In genomic region chr12:105018001-105018400, GRCh38 we compare ENCODE assay signal across 3 cellular contexts.
A peak's percentile ranks its signal among the peaks of the same experiment; 100 is the strongest.
TF ChIP-seq lines count a peak whose summit lies in the region.

No MANE protein-coding gene starts in this region.

TF ChIP-seq in GM23338, 12 proteins besides CTCF, POLR2A, EP300 and RAD21 (continues in another document):
- no peak for TF ChIP-seq EZH2phosphoT487 (IDR thresholded peaks at IDR 0.05; ENCODE audit: unreplicated experiment)
- no peak for TF ChIP-seq ZNF331 (CRISPR knock-in tag; IDR thresholded peaks at IDR 0.05; ENCODE audit: low read depth)
- no peak for TF ChIP-seq ZNF462 (CRISPR knock-in tag; IDR thresholded peaks at IDR 0.05)

TF ChIP-seq in Ishikawa, 13 proteins besides CTCF, POLR2A, EP300 and RAD21:
- TF ChIP-seq TAF1 (IDR thresholded peaks at IDR 0.05; ENCODE audit: low read depth): no peak
- TF ChIP-seq YY1 (IDR thresholded peaks at IDR 0.05; ENCODE audit: low read depth): no peak
- TF ChIP-seq EGR1 (IDR thresholded peaks at IDR 0.05): no peak
- no peak for TF ChIP-seq MAX (IDR thresholded peaks at IDR 0.05)
- TF ChIP-seq CEBPB (IDR thresholded peaks at IDR 0.05): no peak
- TF ChIP-seq TCF12 (IDR thresholded peaks at IDR 0.05; ENCODE audit: low read depth): no peak
- TF ChIP-seq USF1 (IDR thresholded peaks at IDR 0.05): peak; percentile 61; the same call in 1 of the 2 replicates
TF ChIP-seq in Ishikawa: peak in this region for 1.

TF ChIP-seq in K562, 482 proteins besides CTCF, POLR2A, EP300 and RAD21:
- TF ChIP-seq MYC (IDR thresholded peaks at IDR 0.05; ENCODE audit: low read depth, low read length): no peak
- no peak for TF ChIP-seq MYC (CRISPR knock-in tag; IDR thresholded peaks at IDR 0.05; ENCODE audit: borderline replicate concordance, low read depth)
- peak; percentile 70 for TF ChIP-seq RAD51 (IDR thresholded peaks at IDR 0.05; ENCODE audit: borderline replicate concordance, low read depth)
- TF ChIP-seq ZKSCAN1 (IDR thresholded peaks at IDR 0.05; ENCODE audit: low read depth, low read length): no peak
- TF ChIP-seq ELF4 (CRISPR knock-in tag; IDR thresholded peaks at IDR 0.05): no peak
- TF ChIP-seq ETV1 (tag; conservative IDR thresholded peaks at IDR 0.05; ENCODE audit: low read depth): no peak
- no peak; the same call in 1 of the 2 replicates for TF ChIP-seq POLR2AphosphoS2 (IDR thresholded peaks at IDR 0.05; ENCODE audit: low read length)
- TF ChIP-seq HNRNPL (IDR thresholded peaks at IDR 0.05; ENCODE audit: low read depth, low read length): no peak
- no peak for TF ChIP-seq SAFB2 (IDR thresholded peaks at IDR 0.05; ENCODE audit: borderline replicate concordance, low read depth, low read length, severe bottlenecking)
- TF ChIP-seq TOE1 (IDR thresholded peaks at IDR 0.05; ENCODE audit: borderline replicate concordance): peak; percentile 60; the same call in 1 of the 2 replicates
- TF ChIP-seq TOE1 (CRISPR knock-in tag; IDR thresholded peaks at IDR 0.05; ENCODE audit: borderline replicate concordance, low read depth): no peak
- TF ChIP-seq ARID4B (CRISPR knock-in tag; IDR thresholded peaks at IDR 0.05): no peak
- no peak for TF ChIP-seq POLR3G (IDR thresholded peaks at IDR 0.05; ENCODE audit: extremely low read depth, insufficient read length, insufficient replicate concordance)
- TF ChIP-seq ATF3 (IDR thresholded peaks at IDR 0.05): 0 out of 2 replicates have a peak, but pooled peaks have one; percentile 33
- no peak for TF ChIP-seq ATF3 (CRISPR knock-in tag; conservative IDR thresholded peaks at IDR 0.05)
- TF ChIP-seq EZH2 (IDR thresholded peaks at IDR 0.05; ENCODE audit: borderline replicate concordance, low read depth, low read length): no peak
- no peak for TF ChIP-seq HLTF (IDR thresholded peaks at IDR 0.05)
- TF ChIP-seq ZBTB26 (CRISPR knock-in tag; IDR thresholded peaks at IDR 0.05): no peak
- no peak for TF ChIP-seq ZNF143 (CRISPR knock-in tag; IDR thresholded peaks at IDR 0.05)
- TF ChIP-seq POLR2B (IDR thresholded peaks at IDR 0.05; ENCODE audit: low read depth, partially characterized antibody): no peak
- TF ChIP-seq TFE3 (CRISPR knock-in tag; IDR thresholded peaks at IDR 0.05): peak; percentile 86
- peak; percentile 54; the same call in 1 of the 2 replicates for TF ChIP-seq USF1 (CRISPR knock-in tag; IDR thresholded peaks at IDR 0.05)
- no peak for TF ChIP-seq ATF6 (CRISPR knock-in tag; IDR thresholded peaks at IDR 0.05)
- no peak for TF ChIP-seq RB1 (IDR thresholded peaks at IDR 0.05; ENCODE audit: low read depth)
- no peak for TF ChIP-seq ZNF740 (CRISPR knock-in tag; IDR thresholded peaks at IDR 0.05)
- TF ChIP-seq ZNF740 (tag; IDR thresholded peaks at IDR 0.05): no peak
- no peak for TF ChIP-seq MLX (CRISPR knock-in tag; conservative IDR thresholded peaks at IDR 0.05)
- TF ChIP-seq TSC22D4 (tag; IDR thresholded peaks at IDR 0.05): no peak
